17 cellular contexts compared by ENCODE assay signal in genomic region chr13:80011448-80012212, GRCh38.
A peak's percentile ranks its signal among the peaks of the same experiment; 100 is the strongest.
DNase-seq lines count a peak whose midpoint lies in the region; ATAC-seq and TF ChIP-seq lines count a peak whose summit lies in the region.
"Had no signal": no experiment of that assay in that cellular context is flagged by ENCODE, and none has a peak within 500 bp of the region (broad histone marks: within the 10 kb centered on the region; RNA-seq: fewer than 3 reads in every experiment).

No MANE protein-coding gene starts in this region.

- no peaks in the 10 kb centered on the region for H3K36me3 Mint-ChIP-seq in T-helper 2 cell treated with Interferon-gamma antibody and Interleukin-4, amounts not matched to agents 5 μg/mL and 100 μg/mL, for 36 hours (ENCODE audit: low read depth)
- H3K36me3 Mint-ChIP-seq: natural killer cell treated with Interleukin-12 subunit alpha and Interleukin-12 subunit beta and Interleukin-15 and Interleukin-18, amount 100 ng/mL, for 72 hours had no signal

- intact Hi-C loops in heart left ventricle (cut with DNase I) (no loop called here), left ventricle myocardium inferior (cut with micrococcal nuclease) (no loop called here), upper lobe of right lung (cut with DNase I) (no loop called here), esophagus squamous epithelium (cut with DNase I) (no loop called here)

- no peak overlapping the region for H3K4me3 Mint-ChIP-seq in T-helper 2 cell treated with Interferon-gamma antibody and Interleukin-4, amounts not matched to agents 5 μg/mL and 100 μg/mL, for 36 hours
- H3K4me3 Mint-ChIP-seq: natural killer cell treated with Interleukin-12 subunit alpha and Interleukin-12 subunit beta and Interleukin-15 and Interleukin-18, amount 100 ng/mL, for 72 hours had no signal

- H3K4me1 Mint-ChIP-seq in T-helper 2 cell treated with Interferon-gamma antibody and Interleukin-4, amounts not matched to agents 5 μg/mL and 100 μg/mL, for 36 hours (ENCODE audit: low read depth), result no peaks in the 10 kb centered on the region

- no peaks in the 10 kb centered on the region for H3K27me3 ChIP-seq in heart left ventricle
- H3K27me3 ChIP-seq in left ventricle myocardium inferior (ENCODE audit: low read depth), result no peaks in the 10 kb centered on the region
- no peaks in the 10 kb centered on the region for H3K27me3 ChIP-seq in upper lobe of right lung
- H3K27me3 ChIP-seq in esophagus squamous epithelium, result no peaks in the 10 kb centered on the region
- H3K27me3 ChIP-seq: upper lobe of left lung had no signal

- no peak for TF ChIP-seq POLR2A in heart left ventricle (IDR thresholded peaks at IDR 0.05)
- no peak for TF ChIP-seq POLR2A in esophagus squamous epithelium (IDR thresholded peaks at IDR 0.05)

- H3K4me3 ChIP-seq in heart left ventricle, result no peak overlapping the region
- H3K4me3 ChIP-seq in left ventricle myocardium inferior, result no peak overlapping the region
- H3K4me3 ChIP-seq in upper lobe of right lung, result no peak overlapping the region
- H3K4me3 ChIP-seq in esophagus squamous epithelium, result no peak overlapping the region
- H3K4me3 ChIP-seq: upper lobe of left lung had no signal

- TF ChIP-seq CTCF in heart left ventricle (IDR thresholded peaks at IDR 0.05) (no peak), left ventricle myocardium inferior (IDR thresholded peaks at IDR 0.05; ENCODE audit: borderline replicate concordance) (no peak), upper lobe of right lung (IDR thresholded peaks at IDR 0.05) (no peak), esophagus squamous epithelium (IDR thresholded peaks at IDR 0.05) (no peak)

- H3K9me3 Mint-ChIP-seq in T-helper 2 cell treated with Interferon-gamma antibody and Interleukin-4, amounts not matched to agents 5 μg/mL and 100 μg/mL, for 36 hours, result no peaks in the 10 kb centered on the region
- H3K9me3 Mint-ChIP-seq: natural killer cell treated with Interleukin-12 subunit alpha and Interleukin-12 subunit beta and Interleukin-15 and Interleukin-18, amount 100 ng/mL, for 72 hours had no signal

- no peaks in the 10 kb centered on the region for H3K9me3 ChIP-seq in heart left ventricle
- H3K9me3 ChIP-seq in left ventricle myocardium inferior (replicated peaks), result no peaks in the 10 kb centered on the region
- no peaks in the 10 kb centered on the region for H3K9me3 ChIP-seq in upper lobe of right lung
- H3K9me3 ChIP-seq in esophagus squamous epithelium, result no peaks in the 10 kb centered on the region
- H3K9me3 ChIP-seq: upper lobe of left lung had no signal

- no peak for DNase-seq in heart left ventricle
- DNase-seq in left ventricle myocardium inferior, result no peak
- DNase-seq in fibroblast of peridontal ligament (ENCODE audit: extremely low read depth), result peak; percentile 16
- peak; percentile 43 for DNase-seq in mucosa of gallbladder (ENCODE audit: low spot score)
- DNase-seq in upper lobe of right lung, result no peak
- no peak for DNase-seq in esophagus squamous epithelium (lab: John Stamatoyannopoulos, UW)
- DNase-seq in T-helper 2 cell treated with Interferon-gamma antibody and Interleukin-4, amounts not matched to agents 5 μg/mL and 100 μg/mL, for 36 hours (ENCODE audit: low spot score), result no peak
- DNase-seq: activated naive CD4-positive, alpha-beta T cell treated with anti-CD3 and anti-CD28 coated beads, Interleukin-2, amount 50 U/mL, for 16 hours; Calu3; cortex of kidney; islet precursor cell; NCI-H1436 treated with DMSO at 0.1 percent for 48 hours; NCI-H774; SHP77 treated with DMSO at 0.1 percent for 48 hours had no signal

- WGBS in heart left ventricle, 4 donors, result 24 to 34% (median 26%) methylated on average over 5 of the region's 5 CpGs
- WGBS in esophagus squamous epithelium, 2 donors, result 31 to 38% methylated on average over 5 of the region's 5 CpGs

- no peaks in the 10 kb centered on the region for H3K27me3 Mint-ChIP-seq in T-helper 2 cell treated with Interferon-gamma antibody and Interleukin-4, amounts not matched to agents 5 μg/mL and 100 μg/mL, for 36 hours (ENCODE audit: low read depth)
- H3K27me3 Mint-ChIP-seq: natural killer cell treated with Interleukin-12 subunit alpha and Interleukin-12 subunit beta and Interleukin-15 and Interleukin-18, amount 100 ng/mL, for 72 hours had no signal

- peaks cover 0 to 17% (median 6%) of the 10 kb centered on the region in 12 donors for H3K4me1 ChIP-seq in heart left ventricle
- H3K4me1 ChIP-seq in left ventricle myocardium inferior, result peaks cover 18% of the 10 kb centered on the region
- H3K4me1 ChIP-seq in upper lobe of right lung, result peaks cover 22% of the 10 kb centered on the region
- peaks cover 0 to 10% (median 6%) of the 10 kb centered on the region in 3 donors for H3K4me1 ChIP-seq in esophagus squamous epithelium

- H3K36me3 ChIP-seq in heart left ventricle (no peaks in the 10 kb centered on the region), left ventricle myocardium inferior (no peaks in the 10 kb centered on the region), upper lobe of right lung (no peaks in the 10 kb centered on the region), esophagus squamous epithelium (no peaks in the 10 kb centered on the region)
- H3K36me3 ChIP-seq: upper lobe of left lung had no signal

- ATAC-seq in heart left ventricle (peak; percentile 26 to 73 (median 56)), upper lobe of right lung (peak; percentile 44), HG02763 (IDR thresholded peaks at IDR 0.05; ENCODE audit: unreplicated experiment) (no peak)
- ATAC-seq: natural killer cell treated with Interleukin-12 subunit alpha and Interleukin-12 subunit beta and Interleukin-15 and Interleukin-18, amount 100 ng/mL, for 72 hours had no signal

- H3K27ac ChIP-seq in heart left ventricle (no peak overlapping the region), left ventricle myocardium inferior (replicated peaks) (no peak overlapping the region), upper lobe of right lung (no peak overlapping the region), esophagus squamous epithelium (no peak overlapping the region)
- H3K27ac ChIP-seq: upper lobe of left lung had no signal

- no peak overlapping the region for H3K27ac Mint-ChIP-seq in T-helper 2 cell treated with Interferon-gamma antibody and Interleukin-4, amounts not matched to agents 5 μg/mL and 100 μg/mL, for 36 hours
- H3K27ac Mint-ChIP-seq: natural killer cell treated with Interleukin-12 subunit alpha and Interleukin-12 subunit beta and Interleukin-15 and Interleukin-18, amount 100 ng/mL, for 72 hours had no signal

Comparison
In these comparisons a context has a peak if more than half of its experiments do, and no peak if none do; other contexts are left out.
1. DNase-seq: peak in fibroblast of peridontal ligament (single experiment) and mucosa of gallbladder (single experiment); none in heart left ventricle (0 of 5), left ventricle myocardium inferior (single experiment), upper lobe of right lung (single experiment), esophagus squamous epithelium (single experiment) and T-helper 2 cell treated with Interferon-gamma antibody and Interleukin-4, amounts not matched to agents 5 μg/mL and 100 μg/mL, for 36 hours (single experiment).